ENCODE assay signal across 3 cellular contexts in genomic region chr2:110093924-110094323, GRCh38. TPM values are rescaled to one million over a fixed set of nuclear protein-coding genes. Genes with fewer than 3 reads are reported as not detected.
"Had no signal": no experiment of that assay in that cellular context is flagged by ENCODE, and none has a peak within 500 bp of the region (broad histone marks: within the 10 kb centered on the region; RNA-seq: fewer than 3 reads in every experiment).

No MANE protein-coding gene starts in this region.

RNA-seq across cellular contexts. Expression of gene MALL, which starts 21.7 kb away (rescaled TPM):
- total RNA-seq: activated naive CD4-positive, alpha-beta T cell treated with anti-CD3 and anti-CD28 coated beads, Interleukin-2, amount 50 U/mL, for 72 hours; activated naive CD8-positive, alpha-beta T cell treated with anti-CD3 and anti-CD28 coated beads, Interleukin-2, amount 10 ng/mL, durations not matched to agents 7 days and 5 days had no signal
- polyA plus RNA-seq: cardiac muscle cell had no signal
